20 cellular contexts compared by ENCODE assay signal in genomic region chr1:22676916-22677601, GRCh38. TPM values are rescaled to one million over a fixed set of nuclear protein-coding genes. Genes with fewer than 3 reads are reported as not detected.
A peak's percentile ranks its signal among the peaks of the same experiment; 100 is the strongest.
DNase-seq lines count a peak whose midpoint lies in the region; ATAC-seq, FAIRE-seq and TF ChIP-seq lines count a peak whose summit lies in the region.
"Had no signal": no experiment of that assay in that cellular context is flagged by ENCODE, and none has a peak within 500 bp of the region (broad histone marks: within the 10 kb centered on the region; RNA-seq: fewer than 3 reads in every experiment).

No MANE protein-coding gene starts in this region.

- H3K4me1 ChIP-seq in K562 (replicated peaks in 1 of 2; ENCODE audit: control insufficient read depth in 2 of 2, insufficient read depth in 2 of 2, low read length in 2 of 2) (peaks cover 0 to 9% of the 10 kb centered on the region in 2 experiments; a peak in 1 of 5 replicates), mucosa of rectum (ENCODE audit: control insufficient read depth in 2 of 2, insufficient read depth in 2 of 2, low read length in 2 of 2) (peaks cover 22 to 24% of the 10 kb centered on the region in 2 donors), transverse colon (peaks cover 0 to 23% (median 7%) of the 10 kb centered on the region in 4 donors), right cardiac atrium (ENCODE audit: control insufficient read depth, insufficient read depth, low read length) (no peaks in the 10 kb centered on the region)
- H3K4me1 ChIP-seq: BE2C had no signal

- no peaks in the 10 kb centered on the region for H3K9me1 ChIP-seq in K562 (ENCODE audit: control insufficient read depth, insufficient read depth, low read length)

- H2AFZ ChIP-seq in K562 (ENCODE audit: low read depth, low read length): no peak overlapping the region

- H4K20me1 ChIP-seq in K562 (replicated peaks; ENCODE audit: control insufficient read depth, insufficient read depth, low read length): no peaks in the 10 kb centered on the region; the same call in none of the 2 replicates

- no peak overlapping the region for H3K4me2 ChIP-seq in K562 (ENCODE audit: insufficient read depth, low read length)
- H3K4me2 ChIP-seq: KMS-11 had no signal

- intact Hi-C loops in K562 (cut with micrococcal nuclease): no loop called here
- intact Hi-C loops in transverse colon (cut with DNase I; ENCODE audit: low total_unique reads): no loop called here
- intact Hi-C loops in right cardiac atrium (cut with DNase I): loop anchor here in 1 of 4 donors (10.0 kb wide), 1 partner anchor 258 kb away; no protein-coding TSS in a partner anchor

- CTCF ChIA-PET in K562 (lab: Yijun Ruan, JAX; ENCODE audit: low intra/inter-chr PET ratio): no interaction called here

- in situ Hi-C loops in K562 (cut with MboI): no loop called here
- in situ Hi-C loops in transverse colon (cut with MboI; ENCODE audit: low pct_ligation_motif_present in 1 of 4, low pct_unique_long_range_greater_than_20kb in 1 of 4, low sequenced_read_pairs in 3 of 4): loop anchor here in 2 of 4 donors (25.0 kb wide), 1 partner anchor 210 kb away; no protein-coding TSS in a partner anchor

- no peak for TF ChIP-seq CTCF in K562 (IDR thresholded peaks at IDR 0.05 in 2 of 3, conservative IDR thresholded peaks at IDR 0.05 in 1 of 3; ENCODE audit: insufficient read depth in 2 of 3, low read depth in 1 of 3, low read length in 3 of 3)
- TF ChIP-seq CTCF in transverse colon (IDR thresholded peaks at IDR 0.05): no peak

- H3K36me3 ChIP-seq in K562 (ENCODE audit: control insufficient read depth, insufficient read depth, low read length): no peaks in the 10 kb centered on the region; the same call in 2 of the 3 replicates
- H3K36me3 ChIP-seq in mucosa of rectum (ENCODE audit: control insufficient read depth in 2 of 2, insufficient read depth in 2 of 2, low read length in 2 of 2): no peaks in the 10 kb centered on the region
- H3K36me3 ChIP-seq in transverse colon: no peaks in the 10 kb centered on the region
- H3K36me3 ChIP-seq: BE2C had no signal

- no peak for FAIRE-seq in K562 (lab: Jason Lieb, UNC)
- FAIRE-seq: HepG2 had no signal

- TF ChIP-seq EP300 in K562 (IDR thresholded peaks at IDR 0.05; ENCODE audit: low read length) (no peak), transverse colon (IDR thresholded peaks at IDR 0.05; ENCODE audit: low read depth) (no peak)

- H3K4me3 ChIP-seq in K562 (no peak overlapping the region), mucosa of rectum (ENCODE audit: low read length in 2 of 2) (peak overlapping the region in 1 of 2 donors; percentile 4), transverse colon (no peak overlapping the region), right cardiac atrium (ENCODE audit: low read length) (no peak overlapping the region)

- H3K9me3 ChIP-seq in K562 (replicated peaks; ENCODE audit: control insufficient read depth, insufficient read depth, low read depth, low read length): no peaks in the 10 kb centered on the region; the same call in 1 of the 2 replicates
- no peaks in the 10 kb centered on the region for H3K9me3 ChIP-seq in mucosa of rectum (ENCODE audit: control insufficient read depth in 2 of 2, low read length in 2 of 2)
- H3K9me3 ChIP-seq in transverse colon: no peaks in the 10 kb centered on the region
- H3K9me3 ChIP-seq in right cardiac atrium (ENCODE audit: control insufficient read depth, low read length): no peaks in the 10 kb centered on the region
- H3K9me3 ChIP-seq: BE2C had no signal

- H3K9ac ChIP-seq in K562 (ENCODE audit: insufficient read depth in 1 of 2, low read depth in 2 of 2, low read length in 2 of 2) (no peak overlapping the region), mucosa of rectum (ENCODE audit: low read depth in 1 of 2, low read length in 2 of 2) (peak overlapping the region in 1 of 2 donors; percentile 45)
- H3K9ac ChIP-seq: KMS-11 had no signal

- TF ChIP-seq POLR2A in K562 (conservative IDR thresholded peaks at IDR 0.05): no peak
- TF ChIP-seq POLR2A in transverse colon (IDR thresholded peaks at IDR 0.05): no peak

- DNase-seq in NCI-H69 (lab: John Stamatoyannopoulos, UW) (peak; percentile 77), K562 (ENCODE audit: extremely low read depth in 1 of 4, low spot score in 3 of 4) (no peak), transverse colon (peak; percentile 30), right cardiac atrium (no peak)
- DNase-seq in activated T-cell treated with anti-CD3 and anti-CD28 coated beads, Interleukin-2, amount 50 U/mL, for 48 hours: no peak
- DNase-seq: BE2C; CD4-positive, alpha-beta T cell; DMS79 treated with DMSO at 0.1 percent for 48 hours; HFFc6; NCI-H1092; NCI-H187; NCI-H345 had no signal

- H3K27me3 ChIP-seq in K562 (ENCODE audit: control insufficient read depth in 2 of 2, insufficient read depth in 2 of 2, low read length in 2 of 2) (peaks cover 5 to 52% of the 10 kb centered on the region in 2 experiments; a peak in 4 of 5 replicates), mucosa of rectum (ENCODE audit: control insufficient read depth in 2 of 2, insufficient read depth in 2 of 2, low read length in 2 of 2) (peaks cover 0 to 2% of the 10 kb centered on the region in 2 donors), transverse colon (peaks cover 21% of the 10 kb centered on the region), right cardiac atrium (ENCODE audit: control insufficient read depth, insufficient read depth) (no peaks in the 10 kb centered on the region)
- H3K27me3 ChIP-seq: BE2C had no signal

- ATAC-seq in K562 (no peak), right cardiac atrium (no peak), GM21367 (IDR thresholded peaks at IDR 0.05; ENCODE audit: unreplicated experiment) (no peak)
- ATAC-seq: HepG2 had no signal

- POLR2A ChIA-PET in K562 (lab: Yijun Ruan, JAX): interaction anchor here (0.7 kb wide), 2 partner anchors 191 to 281 kb away, joined by 3 to 4 read pairs; no protein-coding TSS in a partner anchor

- H3K27ac ChIP-seq in K562 (ENCODE audit: extremely low read depth, low read depth, low read length) (no peak overlapping the region), mucosa of rectum (ENCODE audit: low read depth in 2 of 2, low read length in 2 of 2) (peak overlapping the region; percentile 9 to 37), transverse colon (peak overlapping the region in 3 of 4 donors; percentile 5 to 46 (median 28)), right cardiac atrium (ENCODE audit: low read length) (no peak overlapping the region)
- H3K27ac ChIP-seq: KMS-11, RWPE1 had no signal

- no TSS peak for BruUV-seq in K562 (replicated peaks; lab: Mats Ljungman, UMichigan)

- no peak for TF ChIP-seq RAD21 in K562 (CRISPR knock-in tag; conservative IDR thresholded peaks at IDR 0.05 in 1 of 2, IDR thresholded peaks at IDR 0.05 in 1 of 2)

- H3K79me2 ChIP-seq in K562 (ENCODE audit: control insufficient read depth, insufficient read depth, low read length): no peaks in the 10 kb centered on the region

- 6% methylated on average over 31 of the region's 38 CpGs for WGBS in K562 (ENCODE audit: insufficient coverage, low coverage, missing lambda C conversion rate)
- 57 to 58% methylated on average over 15 to 24 of the region's 38 CpGs for WGBS in transverse colon (ENCODE audit: low coverage in 1 of 2), 2 donors
- 72% methylated on average over 38 of the region's 38 CpGs for WGBS in right cardiac atrium

RNA-seq across cellular contexts. Expression of gene C1QB, which starts 24.0 kb away (rescaled TPM):
- not detected in 2 replicates for total RNA-seq in K562 (2011; cell fraction: chromatin; rRNA removed; ENCODE audit: low replicate concordance)
- not detected in 2 replicates for total RNA-seq in K562 (2011; cell fraction: nucleolus; rRNA removed)
- not detected in 2 replicates for total RNA-seq in K562 (2011; cell fraction: nucleoplasm; rRNA removed)
- not detected in 2 replicates for total RNA-seq in K562 (2014; rRNA removed)
- not detected in 2 replicates for total RNA-seq in K562 (2014; rRNA removed; fragmentation: Illumina TruSeq; extraction: Trizol)
- not detected in 2 replicates for total RNA-seq in K562 (2015; rRNA removed; fragmentation: Illumina TruSeq; extraction: Trizol)
- 0.51 and 0.55 TPM in 2 replicates for total RNA-seq in K562 (2021)
- polyA plus RNA-seq in K562 (2011; rRNA removed): not detected in 2 replicates
- not detected in 2 replicates for polyA plus RNA-seq in K562 (2011; cell fraction: cytosol; rRNA removed)
- polyA plus RNA-seq in K562 (2011; cell fraction: nucleus; rRNA removed): not detected in 2 replicates
- not detected in 2 replicates for polyA plus RNA-seq in K562 (2012)
- not detected in 2 replicates for polyA plus RNA-seq in K562 (2014; fragmentation: Illumina TruSeq; extraction: Trizol)
- not detected for polyA plus RNA-seq in K562 (2014; fragmentation: Nextera tagmentation; extraction: Ambion mirVana)
- not detected in 2 replicates for polyA plus RNA-seq in K562 (2014; rRNA removed)
- polyA minus RNA-seq in K562 (2011; rRNA and poly(A)+ RNA removed): not detected in 2 replicates
- polyA minus RNA-seq in K562 (2011; cell fraction: cytosol; rRNA and poly(A)+ RNA removed): not detected in 2 replicates
- not detected in 2 replicates for polyA minus RNA-seq in K562 (2011; cell fraction: nucleus; rRNA and poly(A)+ RNA removed)
- 100 to 1,000 TPM in 3 of 4 donors, 10 to 100 TPM in 1; 62.9 to 163 (median 118) TPM for total RNA-seq in transverse colon
- total RNA-seq in right cardiac atrium: 100 to 1,000 TPM; 129 to 244 (median 166) TPM
- polyA plus RNA-seq in right cardiac atrium: 53.5 TPM
- total RNA-seq: CD4-positive, alpha-beta T cell; G401; H4; HepG2; HFFc6; M059J had no signal
- polyA plus RNA-seq: HepG2 had no signal

RNA-seq across cellular contexts. Expression of gene EPHB2, which starts 33.6 kb away (rescaled TPM):
- 0.23 TPM in 1 of 2 replicates, not detected in the other for total RNA-seq in K562 (2011; cell fraction: chromatin; rRNA removed; ENCODE audit: low replicate concordance)
- total RNA-seq in K562 (2011; cell fraction: nucleolus; rRNA removed): not detected in 2 replicates
- total RNA-seq in K562 (2011; cell fraction: nucleoplasm; rRNA removed): not detected in 2 replicates
- not detected in 2 replicates for total RNA-seq in K562 (2014; rRNA removed)
- not detected in 2 replicates for total RNA-seq in K562 (2014; rRNA removed; fragmentation: Illumina TruSeq; extraction: Trizol)
- not detected in 2 replicates for total RNA-seq in K562 (2015; rRNA removed; fragmentation: Illumina TruSeq; extraction: Trizol)
- total RNA-seq in K562 (2021): not detected in 2 replicates
- polyA plus RNA-seq in K562 (2011; rRNA removed): 0.05 TPM in 1 of 2 replicates, not detected in the other
- polyA plus RNA-seq in K562 (2011; cell fraction: cytosol; rRNA removed): 0.03 TPM in 1 of 2 replicates, not detected in the other
- polyA plus RNA-seq in K562 (2011; cell fraction: nucleus; rRNA removed): not detected in 2 replicates
- polyA plus RNA-seq in K562 (2012): 0.03 and 0.18 TPM in 2 replicates
- not detected in 2 replicates for polyA plus RNA-seq in K562 (2014; fragmentation: Illumina TruSeq; extraction: Trizol)
- not detected for polyA plus RNA-seq in K562 (2014; fragmentation: Nextera tagmentation; extraction: Ambion mirVana)
- not detected in 2 replicates for polyA plus RNA-seq in K562 (2014; rRNA removed)
- not detected in 2 replicates for polyA minus RNA-seq in K562 (2011; rRNA and poly(A)+ RNA removed)
- polyA minus RNA-seq in K562 (2011; cell fraction: cytosol; rRNA and poly(A)+ RNA removed): not detected in 2 replicates
- polyA minus RNA-seq in K562 (2011; cell fraction: nucleus; rRNA and poly(A)+ RNA removed): not detected in 2 replicates
- total RNA-seq in transverse colon: 100 to 1,000 TPM in 1 of 4 donors, 10 to 100 TPM in 2, 1 to 10 TPM in 1; 3.0 to 152 (median 27.9) TPM
- total RNA-seq in right cardiac atrium: 1 to 10 TPM; 2.0 to 7.7 (median 3.9) TPM
- 1.2 TPM for polyA plus RNA-seq in right cardiac atrium

RNA-seq across cellular contexts. Expression of gene C1QC, which starts 33.6 kb away (rescaled TPM):
- not detected in 2 replicates for total RNA-seq in K562 (2011; cell fraction: chromatin; rRNA removed; ENCODE audit: low replicate concordance)
- total RNA-seq in K562 (2011; cell fraction: nucleolus; rRNA removed): not detected in 2 replicates
- total RNA-seq in K562 (2011; cell fraction: nucleoplasm; rRNA removed): not detected in 2 replicates
- total RNA-seq in K562 (2014; rRNA removed) (not detected in 2 replicates), K562 (2014; rRNA removed; fragmentation: Illumina TruSeq; extraction: Trizol) (not detected in 2 replicates), K562 (2015; rRNA removed; fragmentation: Illumina TruSeq; extraction: Trizol) (not detected in 2 replicates), K562 (2021) (0.47 and 0.69 TPM in 2 replicates), transverse colon (100 to 1,000 TPM in 1 of 4 donors, 10 to 100 TPM in 3; 21.7 to 106 (median 73.9) TPM), right cardiac atrium (100 to 1,000 TPM in 3 of 4 donors, 10 to 100 TPM in 1; 96.3 to 196 (median 125) TPM)
- polyA plus RNA-seq in K562 (2011; rRNA removed) (not detected in 2 replicates), K562 (2014; fragmentation: Illumina TruSeq; extraction: Trizol) (not detected in 2 replicates), K562 (2014; fragmentation: Nextera tagmentation; extraction: Ambion mirVana) (not detected), K562 (2014; rRNA removed) (not detected in 2 replicates), right cardiac atrium (32.7 TPM)
- polyA plus RNA-seq in K562 (2011; cell fraction: cytosol; rRNA removed): not detected in 2 replicates
- polyA plus RNA-seq in K562 (2011; cell fraction: nucleus; rRNA removed): not detected in 2 replicates
- not detected in 2 replicates for polyA plus RNA-seq in K562 (2012)
- polyA minus RNA-seq in K562 (2011; rRNA and poly(A)+ RNA removed): not detected in 2 replicates
- polyA minus RNA-seq in K562 (2011; cell fraction: cytosol; rRNA and poly(A)+ RNA removed): not detected in 2 replicates
- polyA minus RNA-seq in K562 (2011; cell fraction: nucleus; rRNA and poly(A)+ RNA removed): not detected in 2 replicates
- total RNA-seq: CD4-positive, alpha-beta T cell; G401; H4; HepG2; HFFc6; M059J had no signal
- polyA plus RNA-seq: HepG2 had no signal

RNA-seq across cellular contexts. Expression of gene C1QA, which starts 40.6 kb away (rescaled TPM):
- not detected in 2 replicates for total RNA-seq in K562 (2011; cell fraction: chromatin; rRNA removed; ENCODE audit: low replicate concordance)
- total RNA-seq in K562 (2011; cell fraction: nucleolus; rRNA removed): not detected in 2 replicates
- not detected in 2 replicates for total RNA-seq in K562 (2011; cell fraction: nucleoplasm; rRNA removed)
- total RNA-seq in K562 (2014; rRNA removed) (not detected in 2 replicates), K562 (2014; rRNA removed; fragmentation: Illumina TruSeq; extraction: Trizol) (not detected in 2 replicates), K562 (2015; rRNA removed; fragmentation: Illumina TruSeq; extraction: Trizol) (not detected in 2 replicates), K562 (2021) (0.71 and 0.94 TPM in 2 replicates), transverse colon (100 to 1,000 TPM in 1 of 4 donors, 10 to 100 TPM in 3; 28.5 to 181 (median 63.0) TPM), right cardiac atrium (100 to 1,000 TPM in 3 of 4 donors, 10 to 100 TPM in 1; 80.5 to 156 (median 127) TPM)
- polyA plus RNA-seq in K562 (2011; rRNA removed) (not detected in 2 replicates), K562 (2014; fragmentation: Illumina TruSeq; extraction: Trizol) (not detected in 2 replicates), K562 (2014; fragmentation: Nextera tagmentation; extraction: Ambion mirVana) (not detected), K562 (2014; rRNA removed) (not detected in 2 replicates), right cardiac atrium (51.4 TPM)
- not detected in 2 replicates for polyA plus RNA-seq in K562 (2011; cell fraction: cytosol; rRNA removed)
- not detected in 2 replicates for polyA plus RNA-seq in K562 (2011; cell fraction: nucleus; rRNA removed)
- not detected in 2 replicates for polyA plus RNA-seq in K562 (2012)
- polyA minus RNA-seq in K562 (2011; rRNA and poly(A)+ RNA removed): not detected in 2 replicates
- polyA minus RNA-seq in K562 (2011; cell fraction: cytosol; rRNA and poly(A)+ RNA removed): not detected in 2 replicates
- polyA minus RNA-seq in K562 (2011; cell fraction: nucleus; rRNA and poly(A)+ RNA removed): not detected in 2 replicates
- total RNA-seq: CD4-positive, alpha-beta T cell; G401; H4; HepG2; HFFc6; M059J had no signal
- polyA plus RNA-seq: HepG2 had no signal

Comparison
In these comparisons a context has a peak if more than half of its experiments do, and no peak if none do; other contexts are left out.
1. DNase-seq: peak in NCI-H69 (single experiment) and transverse colon (single experiment); none in K562 (0 of 4), right cardiac atrium (0 of 3) and activated T-cell treated with anti-CD3 and anti-CD28 coated beads, Interleukin-2, amount 50 U/mL, for 48 hours (0 of 2).
2. H3K27ac ChIP-seq: peak in mucosa of rectum (2 of 2) and transverse colon (3 of 4); none in K562 (single experiment) and right cardiac atrium (single experiment).
3. RNA of gene C1QB, which starts 24.0 kb away (total RNA-seq): 129 to 244 TPM in right cardiac atrium and 62.9 to 163 TPM in transverse colon; 0.51 to 0.55 TPM in K562; every median in the first group is over 10 times any median in the second.
4. RNA of gene C1QC, which starts 33.6 kb away (total RNA-seq): 96.3 to 196 TPM in right cardiac atrium and 21.7 to 106 TPM in transverse colon; 0.47 to 0.69 TPM in K562; every median in the first group is over 10 times any median in the second.